Comparison of ENCODE assay signal across 29 cellular contexts in the genomic region with DNA sequence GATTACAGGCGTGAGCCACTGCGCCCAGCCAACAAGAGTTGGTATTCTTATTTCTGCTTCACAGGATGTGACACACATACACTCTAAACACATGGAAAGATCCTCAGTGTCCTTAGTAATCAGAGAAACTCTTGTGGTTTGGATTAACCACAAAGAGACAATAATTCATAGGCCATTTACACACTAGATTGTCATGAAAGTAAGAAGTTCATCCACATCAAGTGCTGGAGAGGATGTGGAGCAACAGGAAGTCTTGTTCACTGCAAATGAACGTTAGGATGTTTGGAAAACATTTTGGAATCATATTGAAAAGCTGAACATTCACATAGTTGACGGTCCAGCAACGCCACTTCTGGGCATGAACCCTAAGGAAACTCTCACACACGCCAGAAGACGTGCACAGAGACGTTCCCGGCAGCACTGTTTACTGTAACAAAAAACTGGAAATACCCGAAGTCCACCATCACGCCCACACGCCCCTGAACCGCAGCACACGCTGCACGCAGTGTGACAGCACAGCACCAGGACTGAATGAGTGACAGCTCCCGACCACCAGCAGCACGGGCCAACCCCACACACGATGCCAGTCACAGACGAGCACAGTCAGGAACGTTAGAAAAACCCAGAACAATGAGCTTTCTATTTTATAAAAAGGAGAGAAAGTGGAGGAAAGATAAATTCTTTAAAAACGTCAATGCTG.
DNase-seq lines count a peak whose midpoint lies in the region; ATAC-seq and TF ChIP-seq lines count a peak whose summit lies in the region.
"Had no signal": no experiment of that assay in that cellular context is flagged by ENCODE, and none has a peak within 500 bp of the region (broad histone marks: within the 10 kb centered on the region; RNA-seq: fewer than 3 reads in every experiment).

No MANE protein-coding gene starts in this region.

- in situ Hi-C loops in KBM-7 (cut with MboI; ENCODE audit: low pct_unique_long_range_greater_than_20kb, low sequenced_read_pairs), result no loop called here
- in situ Hi-C loops in mammary epithelial cell (cut with MboI; ENCODE audit: low sequenced_read_pairs in 2 of 2), result no loop called here

- H3K36me3 ChIP-seq in mammary epithelial cell (ENCODE audit: insufficient read depth, low read length), result no peaks in the 10 kb centered on the region
- H3K36me3 ChIP-seq: heart left ventricle, left ventricle myocardium inferior, suprapubic skin, uterus had no signal

- CTCF ChIA-PET in mammary epithelial cell (lab: Charles Lee; ENCODE audit: low non-redundant PET), result no interaction called here

- no peaks in the 10 kb centered on the region for H3K36me3 Mint-ChIP-seq in T-helper 17 cell (ENCODE audit: low read depth)
- H3K36me3 Mint-ChIP-seq in osteocyte (ENCODE audit: unreplicated experiment), result no peaks in the 10 kb centered on the region
- H3K36me3 Mint-ChIP-seq in activated T-helper 1 cell treated with anti-CD3 and anti-CD28 coated beads, Interleukin-12 subunit alpha, Interleukin-12 subunit beta, Interleukin-2, Interleukin-4 antibody, amounts not matched to agents 30 ng/mL and 10 ng/mL and 1 ng/mL, durations not matched to agents 14 hours and 24 hours and 36 hours (ENCODE audit: low read depth), result no peaks in the 10 kb centered on the region
- H3K36me3 Mint-ChIP-seq: natural killer cell; stimulated activated naive B cell treated with anti-CD40 and anti-IgM and Interleukin-4, amounts not matched to agents 10 μg/mL and 1 μg/mL and 100 μg/mL, for 72 hours had no signal

- peak overlapping the region; percentile 16 for H3K27ac Mint-ChIP-seq in T-helper 17 cell
- H3K27ac Mint-ChIP-seq in osteocyte (ENCODE audit: unreplicated experiment), result no peak overlapping the region
- H3K27ac Mint-ChIP-seq in activated T-helper 1 cell treated with anti-CD3 and anti-CD28 coated beads, Interleukin-12 subunit alpha, Interleukin-12 subunit beta, Interleukin-2, Interleukin-4 antibody, amounts not matched to agents 30 ng/mL and 10 ng/mL and 1 ng/mL, durations not matched to agents 14 hours and 24 hours and 36 hours, result no peak overlapping the region
- H3K27ac Mint-ChIP-seq: activated CD4-positive, alpha-beta T cell treated with anti-CD3 and anti-CD28 coated beads for 36 hours; activated T-cell treated with anti-CD3 and anti-CD28 coated beads, Interleukin-2, amount 50 U/mL, for 24 hours; natural killer cell; stimulated activated naive B cell treated with anti-CD40 and anti-IgM and Interleukin-4, amounts not matched to agents 10 μg/mL and 1 μg/mL and 100 μg/mL, for 72 hours had no signal

- no peak overlapping the region for H3K27ac ChIP-seq in mammary epithelial cell (ENCODE audit: insufficient read depth, low read depth, low read length)
- H3K27ac ChIP-seq: body of pancreas, heart left ventricle, left ventricle myocardium inferior, PC-9, suprapubic skin, uterus had no signal

- dilution Hi-C loops in mammary epithelial cell (cut with HindIII; ENCODE audit: low sequenced_read_pairs), result no loop called here

- no peak overlapping the region for H3K4me3 ChIP-seq in mammary epithelial cell (replicated peaks in 1 of 3; ENCODE audit: insufficient read depth in 1 of 3, low read depth in 2 of 3, low read length in 3 of 3)
- H3K4me3 ChIP-seq: body of pancreas, heart left ventricle, left ventricle myocardium inferior, PC-9, suprapubic skin, uterus had no signal

- no peaks in the 10 kb centered on the region for H3K9me3 ChIP-seq in T-helper 17 cell (ENCODE audit: control insufficient read depth, low read length, poor library complexity, severe bottlenecking)
- peaks cover 10% of the 10 kb centered on the region for H3K9me3 ChIP-seq in mammary epithelial cell (replicated peaks; ENCODE audit: insufficient read depth, low read length)
- H3K9me3 ChIP-seq: body of pancreas, suprapubic skin, uterus had no signal

- H3K79me2 ChIP-seq in mammary epithelial cell (ENCODE audit: insufficient read depth, low read length), result no peaks in the 10 kb centered on the region

- intact Hi-C loops in mammary epithelial cell (cut with micrococcal nuclease), result no loop called here
- intact Hi-C loops in activated T-helper 1 cell treated with anti-CD3 and anti-CD28 coated beads, Interleukin-12 subunit alpha, Interleukin-12 subunit beta, Interleukin-2, Interleukin-4 antibody, amounts not matched to agents 30 ng/mL and 10 ng/mL and 1 ng/mL, durations not matched to agents 14 hours and 24 hours and 36 hours (cut with micrococcal nuclease), result no loop called here

- no peak overlapping the region for H3K9ac ChIP-seq in mammary epithelial cell (ENCODE audit: insufficient read depth, low read length)

- no peaks in the 10 kb centered on the region for H3K4me1 Mint-ChIP-seq in T-helper 17 cell
- no peaks in the 10 kb centered on the region for H3K4me1 Mint-ChIP-seq in osteocyte (ENCODE audit: unreplicated experiment)
- no peaks in the 10 kb centered on the region for H3K4me1 Mint-ChIP-seq in activated T-helper 1 cell treated with anti-CD3 and anti-CD28 coated beads, Interleukin-12 subunit alpha, Interleukin-12 subunit beta, Interleukin-2, Interleukin-4 antibody, amounts not matched to agents 30 ng/mL and 10 ng/mL and 1 ng/mL, durations not matched to agents 14 hours and 24 hours and 36 hours (ENCODE audit: low read depth)
- H3K4me1 Mint-ChIP-seq: activated CD4-positive, alpha-beta T cell treated with anti-CD3 and anti-CD28 coated beads for 36 hours; natural killer cell; stimulated activated naive B cell treated with anti-CD40 and anti-IgM and Interleukin-4, amounts not matched to agents 10 μg/mL and 1 μg/mL and 100 μg/mL, for 72 hours had no signal

- WGBS in mammary epithelial cell (ENCODE audit: low coverage, missing lambda C conversion rate), result 82% methylated on average over 18 of the region's 21 CpGs

- ATAC-seq in T-helper 17 cell (no peak), GM19328 (IDR thresholded peaks at IDR 0.05; ENCODE audit: unreplicated experiment) (no peak)
- ATAC-seq: activated CD4-positive, alpha-beta T cell treated with anti-CD3 and anti-CD28 coated beads for 36 hours; body of pancreas; heart left ventricle; HepG2; natural killer cell; stimulated activated naive B cell treated with anti-CD40 and anti-IgM and Interleukin-4, amounts not matched to agents 10 μg/mL and 1 μg/mL and 100 μg/mL, for 72 hours had no signal

- BruUV-seq in mammary epithelial cell (replicated peaks; lab: Mats Ljungman, UMichigan), result no TSS peak

- H3K27me3 ChIP-seq in mammary epithelial cell (ENCODE audit: insufficient read depth, low read length), result no peaks in the 10 kb centered on the region
- H3K27me3 ChIP-seq: body of pancreas, heart left ventricle, suprapubic skin, uterus had no signal

- H3K4me2 ChIP-seq in mammary epithelial cell (ENCODE audit: insufficient read depth, low read depth, low read length), result no peak overlapping the region
- H3K4me2 ChIP-seq: PC-9 had no signal

- DNase-seq in Daoy (ENCODE audit: low read depth), result peak; percentile 72
- peak; percentile 20 for DNase-seq in KBM-7
- no peak for DNase-seq in T-helper 17 cell
- DNase-seq in mesenteric fat pad (ENCODE audit: low spot score), result peak; percentile 60
- DNase-seq in mammary epithelial cell, result no peak
- no peak for DNase-seq in osteocyte (ENCODE audit: extremely low spot score, unreplicated experiment)
- no peak for DNase-seq in activated T-helper 1 cell treated with anti-CD3 and anti-CD28 coated beads, Interleukin-12 subunit alpha, Interleukin-12 subunit beta, Interleukin-2, Interleukin-4 antibody, amounts not matched to agents 30 ng/mL and 10 ng/mL and 1 ng/mL, durations not matched to agents 14 hours and 24 hours and 36 hours (ENCODE audit: low spot score)
- DNase-seq: activated CD4-positive, alpha-beta T cell treated with anti-CD3 and anti-CD28 coated beads for 36 hours; activated naive CD4-positive, alpha-beta T cell; activated T-cell treated with anti-CD3 and anti-CD28 coated beads, Interleukin-2, amount 50 U/mL, for 24 hours; body of pancreas; H7; heart left ventricle; left ventricle myocardium inferior; natural killer cell; NCI-H1436; NCI-H2107; NCI-H446; PC-9; retina; SHP77 treated with DMSO at 0.1 percent for 48 hours; stimulated activated CD4-positive, alpha-beta T cell treated with anti-CD3 and anti-CD28 coated beads, Interleukin-4, amount 100 ng/mL, for 24 hours; stimulated activated naive B cell treated with anti-CD40 and anti-IgM and Interleukin-4, amounts not matched to agents 10 μg/mL and 1 μg/mL and 100 μg/mL, for 72 hours; SW 1271; uterus had no signal

- peaks cover 1% of the 10 kb centered on the region for H3K27me3 Mint-ChIP-seq in T-helper 17 cell
- no peaks in the 10 kb centered on the region for H3K27me3 Mint-ChIP-seq in osteocyte (ENCODE audit: unreplicated experiment)
- no peaks in the 10 kb centered on the region for H3K27me3 Mint-ChIP-seq in activated T-helper 1 cell treated with anti-CD3 and anti-CD28 coated beads, Interleukin-12 subunit alpha, Interleukin-12 subunit beta, Interleukin-2, Interleukin-4 antibody, amounts not matched to agents 30 ng/mL and 10 ng/mL and 1 ng/mL, durations not matched to agents 14 hours and 24 hours and 36 hours (ENCODE audit: insufficient read depth)
- H3K27me3 Mint-ChIP-seq: activated CD4-positive, alpha-beta T cell treated with anti-CD3 and anti-CD28 coated beads for 36 hours; activated T-cell treated with anti-CD3 and anti-CD28 coated beads, Interleukin-2, amount 50 U/mL, for 24 hours had no signal

- H2AFZ ChIP-seq in mammary epithelial cell (ENCODE audit: low read depth, low read length), result no peak overlapping the region
- H2AFZ ChIP-seq: PC-9 had no signal

- no peak for TF ChIP-seq CTCF in mammary epithelial cell (conservative IDR thresholded peaks at IDR 0.05 in 1 of 2, IDR thresholded peaks at IDR 0.05 in 1 of 2; ENCODE audit: extremely low read depth in 1 of 2, insufficient read depth in 1 of 2, low read depth in 1 of 2, low read length in 2 of 2)
- TF ChIP-seq CTCF in osteocyte (IDR thresholded peaks at IDR 0.05), result no peak

- peaks cover 24% of the 10 kb centered on the region for H3K9me3 Mint-ChIP-seq in osteocyte (ENCODE audit: unreplicated experiment)
- no peaks in the 10 kb centered on the region for H3K9me3 Mint-ChIP-seq in activated T-helper 1 cell treated with anti-CD3 and anti-CD28 coated beads, Interleukin-12 subunit alpha, Interleukin-12 subunit beta, Interleukin-2, Interleukin-4 antibody, amounts not matched to agents 30 ng/mL and 10 ng/mL and 1 ng/mL, durations not matched to agents 14 hours and 24 hours and 36 hours
- H3K9me3 Mint-ChIP-seq: natural killer cell had no signal

- no peaks in the 10 kb centered on the region for H3K4me1 ChIP-seq in mammary epithelial cell (ENCODE audit: insufficient read depth, low read length)
- H3K4me1 ChIP-seq: body of pancreas, heart left ventricle, left ventricle myocardium inferior, suprapubic skin, uterus had no signal

- H4K20me1 ChIP-seq in mammary epithelial cell (ENCODE audit: insufficient read depth, low read length), result no peaks in the 10 kb centered on the region

- H3K4me3 Mint-ChIP-seq in T-helper 17 cell (no peak overlapping the region), osteocyte (ENCODE audit: unreplicated experiment) (no peak overlapping the region)
- no peak overlapping the region for H3K4me3 Mint-ChIP-seq in activated T-helper 1 cell treated with anti-CD3 and anti-CD28 coated beads, Interleukin-12 subunit alpha, Interleukin-12 subunit beta, Interleukin-2, Interleukin-4 antibody, amounts not matched to agents 30 ng/mL and 10 ng/mL and 1 ng/mL, durations not matched to agents 14 hours and 24 hours and 36 hours
- H3K4me3 Mint-ChIP-seq: activated CD4-positive, alpha-beta T cell treated with anti-CD3 and anti-CD28 coated beads for 36 hours; activated T-cell treated with anti-CD3 and anti-CD28 coated beads, Interleukin-2, amount 50 U/mL, for 24 hours; CD14-positive monocyte; natural killer cell; stimulated activated naive B cell treated with anti-CD40 and anti-IgM and Interleukin-4, amounts not matched to agents 10 μg/mL and 1 μg/mL and 100 μg/mL, for 72 hours had no signal

Comparison
In these comparisons a context has a peak if more than half of its experiments do, and no peak if none do; other contexts are left out.
1. DNase-seq: peak in Daoy (single experiment), KBM-7 (single experiment) and mesenteric fat pad (single experiment); none in T-helper 17 cell (0 of 3), mammary epithelial cell (single experiment), osteocyte (single experiment) and activated T-helper 1 cell treated with anti-CD3 and anti-CD28 coated beads, Interleukin-12 subunit alpha, Interleukin-12 subunit beta, Interleukin-2, Interleukin-4 antibody, amounts not matched to agents 30 ng/mL and 10 ng/mL and 1 ng/mL, durations not matched to agents 14 hours and 24 hours and 36 hours (single experiment).